ENCODE assay signal across 1 cellular context in genomic region chr18:12092398-12093229, GRCh38.
TF ChIP-seq lines count a peak whose summit lies in the region.

No MANE protein-coding gene starts in this region.

TF ChIP-seq in WTC11, 78 proteins besides CTCF, POLR2A, EP300 and RAD21 (continued from another document):
- TF ChIP-seq HMGXB4 (CRISPR knock-in tag; IDR thresholded peaks at IDR 0.05) (no peak), ZNF281 (CRISPR knock-in tag; IDR thresholded peaks at IDR 0.05) (no peak), EMX1 (CRISPR knock-in tag; IDR thresholded peaks at IDR 0.05) (no peak), PRRX2 (CRISPR knock-in tag; IDR thresholded peaks at IDR 0.05) (no peak), FOXK1 (CRISPR knock-in tag; IDR thresholded peaks at IDR 0.05) (no peak), ZMAT4 (CRISPR knock-in tag; IDR thresholded peaks at IDR 0.05) (no peak), ERG (CRISPR knock-in tag; IDR thresholded peaks at IDR 0.05) (no peak), ESRRA (CRISPR knock-in tag; IDR thresholded peaks at IDR 0.05; ENCODE audit: borderline replicate concordance) (no peak)
